ENCODE assay signal across 8 cellular contexts in the genomic region with DNA sequence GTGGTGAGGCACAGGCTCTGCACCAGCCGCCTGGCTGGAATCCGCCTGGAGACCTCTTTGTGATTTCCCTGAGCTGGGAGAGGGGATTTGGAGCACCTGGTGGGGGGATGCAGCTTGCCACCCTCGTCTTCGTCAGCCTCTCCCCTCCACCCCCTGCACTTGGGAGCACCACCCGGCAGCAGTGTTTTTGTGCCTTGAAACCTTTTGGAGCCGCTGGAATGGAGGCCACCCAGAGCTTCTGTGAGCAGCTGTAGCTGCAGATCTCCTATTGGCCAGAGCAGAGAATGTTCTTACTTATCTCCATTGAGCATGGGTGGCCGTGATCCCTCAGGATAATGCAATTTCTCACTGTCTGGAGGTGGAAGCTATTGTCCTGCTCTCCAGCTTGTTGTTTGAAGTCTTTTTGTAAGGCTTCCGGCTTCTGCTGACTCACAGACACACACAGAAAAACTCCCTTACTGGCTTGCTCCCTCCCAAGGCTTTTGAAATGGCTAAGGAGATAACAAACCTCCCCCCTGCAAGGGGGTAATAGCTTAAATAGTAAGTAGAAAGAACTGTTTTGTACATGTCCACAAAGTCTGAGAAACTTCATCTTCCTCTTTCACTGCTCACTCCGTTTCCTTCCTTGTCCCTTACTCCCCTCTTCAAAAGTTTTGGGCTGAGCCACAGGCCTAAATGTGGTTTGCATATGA.
A peak's percentile ranks its signal among the peaks of the same experiment; 100 is the strongest.
DNase-seq lines count a peak whose midpoint lies in the region; ATAC-seq and TF ChIP-seq lines count a peak whose summit lies in the region.

No MANE protein-coding gene starts in this region.

- peaks cover 16% of the 10 kb centered on the region for H3K36me3 Mint-ChIP-seq in neural progenitor cell

- H3K79me2 ChIP-seq in neural progenitor cell (ENCODE audit: low read depth), result no peaks in the 10 kb centered on the region

- H3K27me3 Mint-ChIP-seq in neural progenitor cell (ENCODE audit: insufficient read depth, low read depth), result no peaks in the 10 kb centered on the region

- no peak overlapping the region for H3K4me3 ChIP-seq in AG10803 (ENCODE audit: low read length)
- H3K4me3 ChIP-seq in esophagus muscularis mucosa, result no peak overlapping the region
- peak overlapping the region; percentile 0 for H3K4me3 ChIP-seq in neural progenitor cell

- no peak for TF ChIP-seq POLR2A in esophagus muscularis mucosa (IDR thresholded peaks at IDR 0.05; ENCODE audit: low read depth)

- H3K9ac ChIP-seq in neural progenitor cell, result no peak overlapping the region

- H3K4me1 Mint-ChIP-seq in neural progenitor cell, result peaks cover 53% of the 10 kb centered on the region

- peak; percentile 50 for ATAC-seq in GM18867 (IDR thresholded peaks at IDR 0.05; ENCODE audit: unreplicated experiment)
- peak; percentile 54 for ATAC-seq in HG03064 (IDR thresholded peaks at IDR 0.05; ENCODE audit: low read depth, unreplicated experiment)

- H2AFZ ChIP-seq in neural progenitor cell (replicated peaks), result no peak overlapping the region

- H3K4me3 Mint-ChIP-seq in neural progenitor cell, result peak overlapping the region; percentile 65

- H3K36me3 ChIP-seq in esophagus muscularis mucosa (peaks cover 0 to 14% (median 3%) of the 10 kb centered on the region in 4 donors), neural progenitor cell (no peaks in the 10 kb centered on the region)

- H3K27me3 ChIP-seq in esophagus muscularis mucosa (no peaks in the 10 kb centered on the region), neural progenitor cell (no peaks in the 10 kb centered on the region)

- TF ChIP-seq CTCF in AG10803 (conservative IDR thresholded peaks at IDR 0.05; ENCODE audit: low read length), result no peak
- no peak for TF ChIP-seq CTCF in esophagus muscularis mucosa (IDR thresholded peaks at IDR 0.05)
- no peak for TF ChIP-seq CTCF in neural progenitor cell (IDR thresholded peaks at IDR 0.05)

- H4K20me1 ChIP-seq in neural progenitor cell (ENCODE audit: low read depth), result peaks cover 31% of the 10 kb centered on the region

- H3K27ac ChIP-seq in esophagus muscularis mucosa (replicated peaks in 1 of 4) (peak overlapping the region; percentile 8 to 46 (median 42)), neural progenitor cell (peak overlapping the region; percentile 36)

- peaks cover 51% of the 10 kb centered on the region for H3F3A ChIP-seq in neural progenitor cell (ENCODE audit: low read depth)

- H3K4me2 ChIP-seq in neural progenitor cell, result peak overlapping the region; percentile 59

- H3K4me1 ChIP-seq in esophagus muscularis mucosa (peaks cover 10 to 42% (median 37%) of the 10 kb centered on the region in 4 donors), neural progenitor cell (peaks cover 23% of the 10 kb centered on the region)

- H3K9me3 ChIP-seq in esophagus muscularis mucosa (peaks cover 0 to 11% (median 4%) of the 10 kb centered on the region in 4 donors), neural progenitor cell (ENCODE audit: low read depth) (no peaks in the 10 kb centered on the region)

- WGBS in esophagus muscularis mucosa, result 50% methylated on average over 5 of the region's 9 CpGs

- TF ChIP-seq EP300 in esophagus muscularis mucosa (IDR thresholded peaks at IDR 0.05), result no peak

- intact Hi-C loops in esophagus muscularis mucosa (cut with DNase I), result no loop called here

- peaks cover 7% of the 10 kb centered on the region for H3K9me3 Mint-ChIP-seq in neural progenitor cell

- DNase-seq in AG10803 (ENCODE audit: low read depth) (peak; percentile 60), SHP77 (lab: John Stamatoyannopoulos, UW) (peak; percentile 53 to 66), esophagus muscularis mucosa (ENCODE audit: extremely low spot score) (peak; percentile 87), neural progenitor cell (ENCODE audit: low spot score) (peak; percentile 87), NCI-H1092 treated with DMSO at 0.1 percent for 48 hours (lab: John Stamatoyannopoulos, UW) (no peak), NCI-H524 (lab: John Stamatoyannopoulos, UW) (no peak)

- peak overlapping the region; percentile 78 for H3K27ac Mint-ChIP-seq in neural progenitor cell

Comparison
In these comparisons a context has a peak if more than half of its experiments do, and no peak if none do; other contexts are left out.
1. DNase-seq: peak in AG10803 (single experiment), SHP77 (2 of 2), esophagus muscularis mucosa (single experiment) and neural progenitor cell (single experiment); none in NCI-H1092 treated with DMSO at 0.1 percent for 48 hours (single experiment) and NCI-H524 (0 of 2).